ENCODE assay signal across 17 cellular contexts in the genomic region with DNA sequence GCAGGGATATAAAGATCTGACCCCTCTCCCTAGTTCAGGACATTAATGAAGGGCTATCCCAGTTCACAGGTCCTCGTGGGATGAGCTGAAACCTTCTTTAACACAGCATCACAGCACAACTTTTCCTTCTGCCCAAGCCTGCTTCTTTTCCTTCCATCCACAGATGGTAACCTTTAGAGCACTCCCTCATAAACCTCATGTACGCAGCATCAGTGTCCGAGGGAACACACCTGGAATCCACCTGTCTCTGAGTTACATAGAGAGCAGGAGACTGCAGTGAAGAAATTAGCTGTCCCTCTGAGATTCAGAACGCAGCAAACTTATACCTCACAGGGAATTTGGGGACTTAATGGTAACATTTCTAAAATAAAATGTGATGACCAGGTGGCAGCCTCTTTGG.
A peak's percentile ranks its signal among the peaks of the same experiment; 100 is the strongest.
DNase-seq lines count a peak whose midpoint lies in the region; ATAC-seq and TF ChIP-seq lines count a peak whose summit lies in the region.
"Had no signal": no experiment of that assay in that cellular context is flagged by ENCODE, and none has a peak within 500 bp of the region (broad histone marks: within the 10 kb centered on the region; RNA-seq: fewer than 3 reads in every experiment).

No MANE protein-coding gene starts in this region.

- H3K4me1 Mint-ChIP-seq in MCF 10A (ENCODE audit: insufficient read depth, unreplicated experiment) (peaks cover 19% of the 10 kb centered on the region), mesothelial cell of epicardium (peaks cover 43% of the 10 kb centered on the region)
- peaks cover 29% of the 10 kb centered on the region for H3K4me1 Mint-ChIP-seq in dendritic cell treated with granulocyte-macrophage colony-stimulating factor and Interleukin-4, amounts not matched to agents 40 ng/mL and 50 ng/mL, for 4 days (ENCODE audit: low read depth)
- H3K4me1 Mint-ChIP-seq in activated T-cell treated with anti-CD3 and anti-CD28 coated beads, Interleukin-2, amount 50 U/mL, for 4 hours (ENCODE audit: low read depth) = no peaks in the 10 kb centered on the region
- H3K4me1 Mint-ChIP-seq: CD4-positive, alpha-beta memory T cell had no signal

- H3K4me2 ChIP-seq in PC-9 = no peak overlapping the region
- H3K4me2 ChIP-seq: A549 had no signal

- H3K36me3 Mint-ChIP-seq in MCF 10A (ENCODE audit: insufficient read depth, unreplicated experiment) (no peaks in the 10 kb centered on the region), mesothelial cell of epicardium (peaks cover 2% of the 10 kb centered on the region)
- no peaks in the 10 kb centered on the region for H3K36me3 Mint-ChIP-seq in dendritic cell treated with granulocyte-macrophage colony-stimulating factor and Interleukin-4, amounts not matched to agents 40 ng/mL and 50 ng/mL, for 4 days (ENCODE audit: low read depth)
- H3K36me3 Mint-ChIP-seq in activated T-cell treated with anti-CD3 and anti-CD28 coated beads, Interleukin-2, amount 50 U/mL, for 4 hours (ENCODE audit: insufficient read depth) = no peaks in the 10 kb centered on the region
- H3K36me3 Mint-ChIP-seq: CD4-positive, alpha-beta memory T cell had no signal

- H3K9me3 Mint-ChIP-seq in MCF 10A (ENCODE audit: unreplicated experiment) (no peaks in the 10 kb centered on the region), mesothelial cell of epicardium (peaks cover 8% of the 10 kb centered on the region)
- no peaks in the 10 kb centered on the region for H3K9me3 Mint-ChIP-seq in dendritic cell treated with granulocyte-macrophage colony-stimulating factor and Interleukin-4, amounts not matched to agents 40 ng/mL and 50 ng/mL, for 4 days
- H3K9me3 Mint-ChIP-seq in activated T-cell treated with anti-CD3 and anti-CD28 coated beads, Interleukin-2, amount 50 U/mL, for 4 hours = no peaks in the 10 kb centered on the region
- H3K9me3 Mint-ChIP-seq: CD4-positive, alpha-beta memory T cell had no signal

- H3K4me3 Mint-ChIP-seq in MCF 10A (ENCODE audit: unreplicated experiment) = no peak overlapping the region
- H3K4me3 Mint-ChIP-seq in dendritic cell treated with granulocyte-macrophage colony-stimulating factor and Interleukin-4, amounts not matched to agents 40 ng/mL and 50 ng/mL, for 4 days = no peak overlapping the region
- no peak overlapping the region for H3K4me3 Mint-ChIP-seq in mesothelial cell of epicardium
- no peak overlapping the region for H3K4me3 Mint-ChIP-seq in activated T-cell treated with anti-CD3 and anti-CD28 coated beads, Interleukin-2, amount 50 U/mL, for 4 hours
- H3K4me3 Mint-ChIP-seq: CD4-positive, alpha-beta memory T cell; H9 had no signal

- H3K27me3 Mint-ChIP-seq in MCF 10A (ENCODE audit: insufficient read depth, unreplicated experiment) (no peaks in the 10 kb centered on the region), mesothelial cell of epicardium (ENCODE audit: low read depth) (no peaks in the 10 kb centered on the region)
- no peaks in the 10 kb centered on the region for H3K27me3 Mint-ChIP-seq in dendritic cell treated with granulocyte-macrophage colony-stimulating factor and Interleukin-4, amounts not matched to agents 40 ng/mL and 50 ng/mL, for 4 days
- H3K27me3 Mint-ChIP-seq in activated T-cell treated with anti-CD3 and anti-CD28 coated beads, Interleukin-2, amount 50 U/mL, for 4 hours (ENCODE audit: low read depth) = no peaks in the 10 kb centered on the region

- BruUV-seq in MCF 10A (replicated peaks; lab: Mats Ljungman, UMichigan) (no TSS peak), PC-9 (replicated peaks; lab: Mats Ljungman, UMichigan) (no TSS peak)

- peak overlapping the region; percentile 40 for H3K27ac Mint-ChIP-seq in MCF 10A (ENCODE audit: low read depth, unreplicated experiment)
- H3K27ac Mint-ChIP-seq in dendritic cell treated with granulocyte-macrophage colony-stimulating factor and Interleukin-4, amounts not matched to agents 40 ng/mL and 50 ng/mL, for 4 days = peak overlapping the region; percentile 73
- H3K27ac Mint-ChIP-seq in mesothelial cell of epicardium = peak overlapping the region; percentile 84
- H3K27ac Mint-ChIP-seq: CD4-positive, alpha-beta memory T cell; H9 had no signal

- no peaks in the 10 kb centered on the region for H3K36me3 ChIP-seq in breast epithelium
- no peaks in the 10 kb centered on the region for H3K36me3 ChIP-seq in PC-9 (ENCODE audit: low read depth)

- no peak overlapping the region for H2AFZ ChIP-seq in PC-9

- H3K27me3 ChIP-seq in breast epithelium = no peaks in the 10 kb centered on the region
- no peaks in the 10 kb centered on the region for H3K27me3 ChIP-seq in PC-9 (ENCODE audit: insufficient read depth, low read depth)

- no peak for ATAC-seq in activated T-cell treated with anti-CD3 and anti-CD28 coated beads, Interleukin-2, amount 50 U/mL, for 4 hours
- ATAC-seq: A549 had no signal

- POLR2A ChIA-PET in MCF 10A (lab: Yijun Ruan, JAX) (interaction anchor here (0.7 kb wide), 1 partner anchor 10 kb away, joined by 3 read pairs; no protein-coding TSS in a partner anchor), PC-9 (lab: Charles Lee; ENCODE audit: unreplicated experiment) (no interaction called here)

- no peaks in the 10 kb centered on the region for H3F3A ChIP-seq in PC-9 (ENCODE audit: insufficient read depth, low read depth)

- H3K79me2 ChIP-seq in PC-9 (ENCODE audit: low read depth) = no peaks in the 10 kb centered on the region

- no peak for TF ChIP-seq CTCF in MCF 10A (IDR thresholded peaks at IDR 0.05; ENCODE audit: unreplicated experiment)
- TF ChIP-seq CTCF in breast epithelium (IDR thresholded peaks at IDR 0.05) = no peak
- TF ChIP-seq CTCF in mesothelial cell of epicardium (IDR thresholded peaks at IDR 0.05; ENCODE audit: unreplicated experiment) = no peak
- TF ChIP-seq CTCF in PC-9 (conservative IDR thresholded peaks at IDR 0.05) = no peak

- H3K4me1 ChIP-seq in breast epithelium = no peaks in the 10 kb centered on the region
- H3K4me1 ChIP-seq in PC-9 (replicated peaks; ENCODE audit: insufficient read depth) = no peaks in the 10 kb centered on the region
- H3K4me1 ChIP-seq: A549 had no signal

- intact Hi-C loops in MCF 10A (cut with micrococcal nuclease) = no loop called here
- intact Hi-C loops in breast epithelium (cut with DNase I; ENCODE audit: low total_unique reads) = no loop called here
- intact Hi-C loops in dendritic cell treated with granulocyte-macrophage colony-stimulating factor and Interleukin-4, amounts not matched to agents 40 ng/mL and 50 ng/mL, for 4 days (cut with micrococcal nuclease) = loop anchor here (5.0 kb wide), 1 partner anchor 76 kb away; a partner anchor contains a TSS
- intact Hi-C loops in PC-9 (cut with micrococcal nuclease; ENCODE audit: unreplicated experiment) = no loop called here

- DNase-seq in MCF 10A (ENCODE audit: unreplicated experiment) (no peak), breast epithelium (ENCODE audit: low spot score in 2 of 2) (no peak), mesothelial cell of epicardium (ENCODE audit: low spot score in 2 of 2, unreplicated experiment in 2 of 2) (no peak), PC-9 (no peak), NCI-H2227 treated with DMSO at 0.1 percent for 48 hours (lab: John Stamatoyannopoulos, UW) (no peak)
- no peak for DNase-seq in activated T-cell treated with anti-CD3 and anti-CD28 coated beads, Interleukin-2, amount 50 U/mL, for 4 hours
- DNase-seq: AML-193; CD4-positive, alpha-beta memory T cell; DMS153; DMS79; GDM1; GOT3; H9 had no signal

- no peak for TF ChIP-seq POLR2A in breast epithelium (IDR thresholded peaks at IDR 0.05)

- H3K4me3 ChIP-seq in breast epithelium = no peak overlapping the region
- no peak overlapping the region for H3K4me3 ChIP-seq in PC-9
- H3K4me3 ChIP-seq: A549 had no signal

- no peak overlapping the region for H3K27ac ChIP-seq in breast epithelium
- H3K27ac ChIP-seq in PC-9 = no peak overlapping the region
- H3K27ac ChIP-seq: 22Rv1, A549, C4-2B had no signal

- CTCF ChIA-PET in MCF 10A (lab: Yijun Ruan, JAX) (interaction anchor here (0.6 kb wide), 1 partner anchor 56 kb away, joined by 3 read pairs; no protein-coding TSS in a partner anchor), PC-9 (lab: Charles Lee) (no interaction called here)

- H3K9me3 ChIP-seq in breast epithelium (no peaks in the 10 kb centered on the region), PC-9 (ENCODE audit: insufficient read depth, low read depth) (no peaks in the 10 kb centered on the region)
- H3K9me3 ChIP-seq: A549 had no signal

- H4K20me1 ChIP-seq in PC-9 (ENCODE audit: insufficient read depth) = no peaks in the 10 kb centered on the region

- no peaks in the 10 kb centered on the region for H3K9me2 ChIP-seq in PC-9 (ENCODE audit: insufficient read depth)
